In the genomic region with DNA sequence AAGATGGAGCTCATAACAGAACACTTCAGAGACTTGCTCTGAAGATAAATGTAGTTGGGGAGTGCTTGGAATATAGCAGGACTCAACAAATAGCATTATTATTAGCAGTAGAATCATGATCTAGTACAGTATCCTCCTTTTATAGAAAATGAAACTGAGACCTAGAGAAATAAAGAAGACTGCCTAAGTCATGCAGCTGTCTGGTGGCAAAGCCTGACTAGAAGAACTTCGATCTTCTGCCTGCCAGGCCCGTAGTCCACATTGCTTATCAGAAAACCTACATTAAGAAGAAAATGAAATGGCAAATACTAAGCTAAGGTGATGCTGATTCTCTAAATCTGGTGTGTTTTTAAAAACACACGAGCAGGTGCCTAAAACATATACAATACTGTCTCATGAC, we compare ENCODE assay signal across 2 cellular contexts.
TF ChIP-seq lines count a peak whose summit lies in the region.

No MANE protein-coding gene starts in this region.

TF ChIP-seq in HepG2, 621 proteins besides CTCF, POLR2A, EP300 and RAD21 (continued from another document):
- TF ChIP-seq ZNF354B (CRISPR knock-in tag; IDR thresholded peaks at IDR 0.05) (no peak), ZNF460 (CRISPR knock-in tag; IDR thresholded peaks at IDR 0.05; ENCODE audit: borderline replicate concordance) (no peak), SMAD9 (CRISPR knock-in tag; IDR thresholded peaks at IDR 0.05) (no peak), EED (CRISPR knock-in tag; IDR thresholded peaks at IDR 0.05) (no peak), ZBTB42 (CRISPR knock-in tag; IDR thresholded peaks at IDR 0.05) (no peak), EHMT2 (IDR thresholded peaks at IDR 0.05; ENCODE audit: borderline replicate concordance, low read depth, low read length) (no peak), ZNF292 (CRISPR knock-in tag; IDR thresholded peaks at IDR 0.05; ENCODE audit: borderline replicate concordance, low read depth) (no peak), ZNF749 (CRISPR knock-in tag; IDR thresholded peaks at IDR 0.05; ENCODE audit: borderline replicate concordance) (no peak), CREM (IDR thresholded peaks at IDR 0.05) (no peak), CREM (CRISPR knock-in tag; IDR thresholded peaks at IDR 0.05) (no peak)
- TF ChIP-seq, protein P1, sequence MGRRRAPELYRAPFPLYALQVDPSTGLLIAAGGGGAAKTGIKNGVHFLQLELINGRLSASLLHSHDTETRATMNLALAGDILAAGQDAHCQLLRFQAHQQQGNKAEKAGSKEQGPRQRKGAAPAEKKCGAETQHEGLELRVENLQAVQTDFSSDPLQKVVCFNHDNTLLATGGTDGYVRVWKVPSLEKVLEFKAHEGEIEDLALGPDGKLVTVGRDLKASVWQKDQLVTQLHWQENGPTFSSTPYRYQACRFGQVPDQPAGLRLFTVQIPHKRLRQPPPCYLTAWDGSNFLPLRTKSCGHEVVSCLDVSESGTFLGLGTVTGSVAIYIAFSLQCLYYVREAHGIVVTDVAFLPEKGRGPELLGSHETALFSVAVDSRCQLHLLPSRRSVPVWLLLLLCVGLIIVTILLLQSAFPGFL (CRISPR knock-in tag; IDR thresholded peaks at IDR 0.05): no peak
- TF ChIP-seq, protein P2, sequence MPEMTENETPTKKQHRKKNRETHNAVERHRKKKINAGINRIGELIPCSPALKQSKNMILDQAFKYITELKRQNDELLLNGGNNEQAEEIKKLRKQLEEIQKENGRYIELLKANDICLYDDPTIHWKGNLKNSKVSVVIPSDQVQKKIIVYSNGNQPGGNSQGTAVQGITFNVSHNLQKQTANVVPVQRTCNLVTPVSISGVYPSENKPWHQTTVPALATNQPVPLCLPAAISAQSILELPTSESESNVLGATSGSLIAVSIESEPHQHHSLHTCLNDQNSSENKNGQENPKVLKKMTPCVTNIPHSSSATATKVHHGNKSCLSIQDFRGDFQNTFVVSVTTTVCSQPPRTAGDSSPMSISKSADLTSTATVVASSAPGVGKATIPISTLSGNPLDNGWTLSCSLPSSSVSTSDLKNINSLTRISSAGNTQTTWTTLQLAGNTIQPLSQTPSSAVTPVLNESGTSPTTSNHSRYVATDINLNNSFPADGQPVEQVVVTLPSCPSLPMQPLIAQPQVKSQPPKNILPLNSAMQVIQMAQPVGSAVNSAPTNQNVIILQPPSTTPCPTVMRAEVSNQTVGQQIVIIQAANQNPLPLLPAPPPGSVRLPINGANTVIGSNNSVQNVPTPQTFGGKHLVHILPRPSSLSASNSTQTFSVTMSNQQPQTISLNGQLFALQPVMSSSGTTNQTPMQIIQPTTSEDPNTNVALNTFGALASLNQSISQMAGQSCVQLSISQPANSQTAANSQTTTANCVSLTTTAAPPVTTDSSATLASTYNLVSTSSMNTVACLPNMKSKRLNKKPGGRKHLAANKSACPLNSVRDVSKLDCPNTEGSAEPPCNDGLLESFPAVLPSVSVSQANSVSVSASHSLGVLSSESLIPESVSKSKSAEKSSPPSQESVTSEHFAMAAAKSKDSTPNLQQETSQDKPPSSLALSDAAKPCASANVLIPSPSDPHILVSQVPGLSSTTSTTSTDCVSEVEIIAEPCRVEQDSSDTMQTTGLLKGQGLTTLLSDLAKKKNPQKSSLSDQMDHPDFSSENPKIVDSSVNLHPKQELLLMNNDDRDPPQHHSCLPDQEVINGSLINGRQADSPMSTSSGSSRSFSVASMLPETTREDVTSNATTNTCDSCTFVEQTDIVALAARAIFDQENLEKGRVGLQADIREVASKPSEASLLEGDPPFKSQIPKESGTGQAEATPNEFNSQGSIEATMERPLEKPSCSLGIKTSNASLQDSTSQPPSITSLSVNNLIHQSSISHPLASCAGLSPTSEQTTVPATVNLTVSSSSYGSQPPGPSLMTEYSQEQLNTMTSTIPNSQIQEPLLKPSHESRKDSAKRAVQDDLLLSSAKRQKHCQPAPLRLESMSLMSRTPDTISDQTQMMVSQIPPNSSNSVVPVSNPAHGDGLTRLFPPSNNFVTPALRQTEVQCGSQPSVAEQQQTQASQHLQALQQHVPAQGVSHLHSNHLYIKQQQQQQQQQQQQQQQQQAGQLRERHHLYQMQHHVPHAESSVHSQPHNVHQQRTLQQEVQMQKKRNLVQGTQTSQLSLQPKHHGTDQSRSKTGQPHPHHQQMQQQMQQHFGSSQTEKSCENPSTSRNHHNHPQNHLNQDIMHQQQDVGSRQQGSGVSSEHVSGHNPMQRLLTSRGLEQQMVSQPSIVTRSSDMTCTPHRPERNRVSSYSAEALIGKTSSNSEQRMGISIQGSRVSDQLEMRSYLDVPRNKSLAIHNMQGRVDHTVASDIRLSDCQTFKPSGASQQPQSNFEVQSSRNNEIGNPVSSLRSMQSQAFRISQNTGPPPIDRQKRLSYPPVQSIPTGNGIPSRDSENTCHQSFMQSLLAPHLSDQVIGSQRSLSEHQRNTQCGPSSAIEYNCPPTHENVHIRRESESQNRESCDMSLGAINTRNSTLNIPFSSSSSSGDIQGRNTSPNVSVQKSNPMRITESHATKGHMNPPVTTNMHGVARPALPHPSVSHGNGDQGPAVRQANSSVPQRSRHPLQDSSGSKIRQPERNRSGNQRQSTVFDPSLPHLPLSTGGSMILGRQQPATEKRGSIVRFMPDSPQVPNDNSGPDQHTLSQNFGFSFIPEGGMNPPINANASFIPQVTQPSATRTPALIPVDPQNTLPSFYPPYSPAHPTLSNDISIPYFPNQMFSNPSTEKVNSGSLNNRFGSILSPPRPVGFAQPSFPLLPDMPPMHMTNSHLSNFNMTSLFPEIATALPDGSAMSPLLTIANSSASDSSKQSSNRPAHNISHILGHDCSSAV (CRISPR knock-in tag; IDR thresholded peaks at IDR 0.05; ENCODE audit: borderline replicate concordance): no peak

TF ChIP-seq in SK-N-SH treated with all-trans-retinoic acid at 6 μM for 48 hours, 23 proteins besides CTCF, POLR2A, EP300 and RAD21 (continued from another document):
- TF ChIP-seq, protein P3, sequence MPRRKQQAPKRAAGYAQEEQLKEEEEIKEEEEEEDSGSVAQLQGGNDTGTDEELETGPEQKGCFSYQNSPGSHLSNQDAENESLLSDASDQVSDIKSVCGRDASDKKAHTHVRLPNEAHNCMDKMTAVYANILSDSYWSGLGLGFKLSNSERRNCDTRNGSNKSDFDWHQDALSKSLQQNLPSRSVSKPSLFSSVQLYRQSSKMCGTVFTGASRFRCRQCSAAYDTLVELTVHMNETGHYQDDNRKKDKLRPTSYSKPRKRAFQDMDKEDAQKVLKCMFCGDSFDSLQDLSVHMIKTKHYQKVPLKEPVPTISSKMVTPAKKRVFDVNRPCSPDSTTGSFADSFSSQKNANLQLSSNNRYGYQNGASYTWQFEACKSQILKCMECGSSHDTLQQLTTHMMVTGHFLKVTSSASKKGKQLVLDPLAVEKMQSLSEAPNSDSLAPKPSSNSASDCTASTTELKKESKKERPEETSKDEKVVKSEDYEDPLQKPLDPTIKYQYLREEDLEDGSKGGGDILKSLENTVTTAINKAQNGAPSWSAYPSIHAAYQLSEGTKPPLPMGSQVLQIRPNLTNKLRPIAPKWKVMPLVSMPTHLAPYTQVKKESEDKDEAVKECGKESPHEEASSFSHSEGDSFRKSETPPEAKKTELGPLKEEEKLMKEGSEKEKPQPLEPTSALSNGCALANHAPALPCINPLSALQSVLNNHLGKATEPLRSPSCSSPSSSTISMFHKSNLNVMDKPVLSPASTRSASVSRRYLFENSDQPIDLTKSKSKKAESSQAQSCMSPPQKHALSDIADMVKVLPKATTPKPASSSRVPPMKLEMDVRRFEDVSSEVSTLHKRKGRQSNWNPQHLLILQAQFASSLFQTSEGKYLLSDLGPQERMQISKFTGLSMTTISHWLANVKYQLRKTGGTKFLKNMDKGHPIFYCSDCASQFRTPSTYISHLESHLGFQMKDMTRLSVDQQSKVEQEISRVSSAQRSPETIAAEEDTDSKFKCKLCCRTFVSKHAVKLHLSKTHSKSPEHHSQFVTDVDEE (CRISPR knock-in tag; IDR thresholded peaks at IDR 0.05): no peak
- TF ChIP-seq BACH2 (CRISPR knock-in tag; IDR thresholded peaks at IDR 0.05; ENCODE audit: borderline replicate concordance): no peak
- no peak for TF ChIP-seq ZC3H10 (CRISPR knock-in tag; IDR thresholded peaks at IDR 0.05)
- TF ChIP-seq, protein P4, sequence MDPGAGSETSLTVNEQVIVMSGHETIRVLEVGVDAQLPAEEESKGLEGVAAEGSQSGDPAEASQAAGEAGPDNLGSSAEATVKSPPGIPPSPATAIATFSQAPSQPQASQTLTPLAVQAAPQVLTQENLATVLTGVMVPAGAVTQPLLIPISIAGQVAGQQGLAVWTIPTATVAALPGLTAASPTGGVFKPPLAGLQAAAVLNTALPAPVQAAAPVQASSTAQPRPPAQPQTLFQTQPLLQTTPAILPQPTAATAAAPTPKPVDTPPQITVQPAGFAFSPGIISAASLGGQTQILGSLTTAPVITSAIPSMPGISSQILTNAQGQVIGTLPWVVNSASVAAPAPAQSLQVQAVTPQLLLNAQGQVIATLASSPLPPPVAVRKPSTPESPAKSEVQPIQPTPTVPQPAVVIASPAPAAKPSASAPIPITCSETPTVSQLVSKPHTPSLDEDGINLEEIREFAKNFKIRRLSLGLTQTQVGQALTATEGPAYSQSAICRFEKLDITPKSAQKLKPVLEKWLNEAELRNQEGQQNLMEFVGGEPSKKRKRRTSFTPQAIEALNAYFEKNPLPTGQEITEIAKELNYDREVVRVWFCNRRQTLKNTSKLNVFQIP (CRISPR knock-in tag; IDR thresholded peaks at IDR 0.05; ENCODE audit: borderline replicate concordance, low read depth): no peak
- TF ChIP-seq ZFP30 (CRISPR knock-in tag; IDR thresholded peaks at IDR 0.05): no peak
- TF ChIP-seq CSDC2 (CRISPR knock-in tag; IDR thresholded peaks at IDR 0.05): no peak
- TF ChIP-seq, protein P5, sequence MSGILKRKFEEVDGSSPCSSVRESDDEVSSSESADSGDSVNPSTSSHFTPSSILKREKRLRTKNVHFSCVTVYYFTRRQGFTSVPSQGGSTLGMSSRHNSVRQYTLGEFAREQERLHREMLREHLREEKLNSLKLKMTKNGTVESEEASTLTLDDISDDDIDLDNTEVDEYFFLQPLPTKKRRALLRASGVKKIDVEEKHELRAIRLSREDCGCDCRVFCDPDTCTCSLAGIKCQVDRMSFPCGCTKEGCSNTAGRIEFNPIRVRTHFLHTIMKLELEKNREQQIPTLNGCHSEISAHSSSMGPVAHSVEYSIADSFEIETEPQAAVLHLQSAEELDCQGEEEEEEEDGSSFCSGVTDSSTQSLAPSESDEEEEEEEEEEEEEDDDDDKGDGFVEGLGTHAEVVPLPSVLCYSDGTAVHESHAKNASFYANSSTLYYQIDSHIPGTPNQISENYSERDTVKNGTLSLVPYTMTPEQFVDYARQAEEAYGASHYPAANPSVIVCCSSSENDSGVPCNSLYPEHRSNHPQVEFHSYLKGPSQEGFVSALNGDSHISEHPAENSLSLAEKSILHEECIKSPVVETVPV (CRISPR knock-in tag; IDR thresholded peaks at IDR 0.05): no peak
- TF ChIP-seq RARB (CRISPR knock-in tag; IDR thresholded peaks at IDR 0.05): no peak
TF ChIP-seq in SK-N-SH treated with all-trans-retinoic acid at 6 μM for 48 hours: peak in this region for 0.
